9 cellular contexts compared by ENCODE assay signal in genomic region chr3:115187149-115187757, GRCh38. TPM values are rescaled to one million over a fixed set of nuclear protein-coding genes. Genes with fewer than 3 reads are reported as not detected.
A peak's percentile ranks its signal among the peaks of the same experiment; 100 is the strongest.
DNase-seq lines count a peak whose midpoint lies in the region; ATAC-seq lines count a peak whose summit lies in the region.
"Had no signal": no experiment of that assay in that cellular context is flagged by ENCODE, and none has a peak within 500 bp of the region (broad histone marks: within the 10 kb centered on the region; RNA-seq: fewer than 3 reads in every experiment).

No MANE protein-coding gene starts in this region.

- peak; percentile 47 for ATAC-seq in activated CD8-positive, alpha-beta memory T cell treated with anti-CD3 and anti-CD28 coated beads, Interleukin-2, amount 10 ng/mL, durations not matched to agents 7 days and 5 days
- peak; percentile 99 for ATAC-seq in HG02588 (IDR thresholded peaks at IDR 0.05; ENCODE audit: unreplicated experiment)
- peak; percentile 100 for ATAC-seq in HG03460 (IDR thresholded peaks at IDR 0.05; ENCODE audit: unreplicated experiment)
- no peak for ATAC-seq in sciatic nerve
- no peak for ATAC-seq in Right ventricle myocardium superior (ENCODE audit: poor library complexity)

- peaks cover 12% of the 10 kb centered on the region for H3K4me1 Mint-ChIP-seq in activated CD8-positive, alpha-beta memory T cell treated with anti-CD3 and anti-CD28 coated beads, Interleukin-2, amount 10 ng/mL, durations not matched to agents 7 days and 5 days
- H3K4me1 Mint-ChIP-seq in stimulated activated naive CD8-positive, alpha-beta T cell treated with anti-CD3 and anti-CD28 coated beads, Interleukin-15, Interleukin-2, amounts not matched to agents 100 ng/mL and 50 ng/mL, for 24 hours (ENCODE audit: low read depth): peaks cover 11% of the 10 kb centered on the region
- H3K4me1 Mint-ChIP-seq in activated naive CD4-positive, alpha-beta T cell treated with anti-CD3 and anti-CD28 coated beads for 36 hours (ENCODE audit: low read depth): no peaks in the 10 kb centered on the region

- no peaks in the 10 kb centered on the region for H3K27me3 Mint-ChIP-seq in activated CD8-positive, alpha-beta memory T cell treated with anti-CD3 and anti-CD28 coated beads, Interleukin-2, amount 10 ng/mL, durations not matched to agents 7 days and 5 days
- H3K27me3 Mint-ChIP-seq in stimulated activated naive CD8-positive, alpha-beta T cell treated with anti-CD3 and anti-CD28 coated beads, Interleukin-15, Interleukin-2, amounts not matched to agents 100 ng/mL and 50 ng/mL, for 24 hours: peaks cover 8% of the 10 kb centered on the region
- no peaks in the 10 kb centered on the region for H3K27me3 Mint-ChIP-seq in activated naive CD4-positive, alpha-beta T cell treated with anti-CD3 and anti-CD28 coated beads for 36 hours (ENCODE audit: low read depth)

- H3K36me3 Mint-ChIP-seq in activated CD8-positive, alpha-beta memory T cell treated with anti-CD3 and anti-CD28 coated beads, Interleukin-2, amount 10 ng/mL, durations not matched to agents 7 days and 5 days: peaks cover 2% of the 10 kb centered on the region
- no peaks in the 10 kb centered on the region for H3K36me3 Mint-ChIP-seq in stimulated activated naive CD8-positive, alpha-beta T cell treated with anti-CD3 and anti-CD28 coated beads, Interleukin-15, Interleukin-2, amounts not matched to agents 100 ng/mL and 50 ng/mL, for 24 hours (ENCODE audit: low read depth)
- H3K36me3 Mint-ChIP-seq in activated naive CD4-positive, alpha-beta T cell treated with anti-CD3 and anti-CD28 coated beads for 36 hours (ENCODE audit: low read depth): peaks cover 2% of the 10 kb centered on the region

- intact Hi-C loops in sciatic nerve (cut with DNase I): no loop called here
- intact Hi-C loops in activated naive CD4-positive, alpha-beta T cell treated with anti-CD3 and anti-CD28 coated beads for 36 hours (cut with micrococcal nuclease): no loop called here
- intact Hi-C loops in Right ventricle myocardium superior (cut with DNase I): no loop called here

- CTCF ChIA-PET in activated CD8-positive, alpha-beta memory T cell treated with anti-CD3 and anti-CD28 coated beads, Interleukin-2, amount 10 ng/mL, durations not matched to agents 7 days and 5 days (lab: Charles Lee): interaction anchor here (1.0 kb wide), 1 partner anchor 371 kb away, joined by 3 read pairs; no protein-coding TSS in a partner anchor
- CTCF ChIA-PET in activated naive CD4-positive, alpha-beta T cell treated with anti-CD3 and anti-CD28 coated beads for 36 hours (lab: Charles Lee): interaction anchor here (0.5 to 0.9 kb wide), 2 partner anchors 19 to 30 kb away, joined by 3 to 5 read pairs; no protein-coding TSS in a partner anchor

- H3K4me3 Mint-ChIP-seq in activated CD8-positive, alpha-beta memory T cell treated with anti-CD3 and anti-CD28 coated beads, Interleukin-2, amount 10 ng/mL, durations not matched to agents 7 days and 5 days: no peak overlapping the region
- H3K4me3 Mint-ChIP-seq in stimulated activated naive CD8-positive, alpha-beta T cell treated with anti-CD3 and anti-CD28 coated beads, Interleukin-15, Interleukin-2, amounts not matched to agents 100 ng/mL and 50 ng/mL, for 24 hours: peak overlapping the region; percentile 30
- no peak overlapping the region for H3K4me3 Mint-ChIP-seq in activated naive CD4-positive, alpha-beta T cell treated with anti-CD3 and anti-CD28 coated beads for 36 hours

- no peak overlapping the region for H3K27ac Mint-ChIP-seq in activated CD8-positive, alpha-beta memory T cell treated with anti-CD3 and anti-CD28 coated beads, Interleukin-2, amount 10 ng/mL, durations not matched to agents 7 days and 5 days
- no peak overlapping the region for H3K27ac Mint-ChIP-seq in stimulated activated naive CD8-positive, alpha-beta T cell treated with anti-CD3 and anti-CD28 coated beads, Interleukin-15, Interleukin-2, amounts not matched to agents 100 ng/mL and 50 ng/mL, for 24 hours
- no peak overlapping the region for H3K27ac Mint-ChIP-seq in activated naive CD4-positive, alpha-beta T cell treated with anti-CD3 and anti-CD28 coated beads for 36 hours

- DNase-seq in activated CD8-positive, alpha-beta memory T cell treated with anti-CD3 and anti-CD28 coated beads, Interleukin-2, amount 10 ng/mL, durations not matched to agents 7 days and 5 days: no peak
- no peak for DNase-seq in activated CD8-positive, alpha-beta memory T cell treated with anti-CD3 and anti-CD28 coated beads, Interleukin-2, amount 50 U/mL, for 48 hours
- DNase-seq in sciatic nerve (ENCODE audit: low spot score): no peak
- no peak for DNase-seq in activated naive CD4-positive, alpha-beta T cell treated with anti-CD3 and anti-CD28 coated beads for 36 hours
- no peak for DNase-seq in Right ventricle myocardium superior
- DNase-seq: activated CD4-positive, alpha-beta T cell treated with anti-CD3 and anti-CD28 coated beads, Interleukin-2, amount 50 U/mL, for 1 hour had no signal

- H3K9me3 Mint-ChIP-seq in activated CD8-positive, alpha-beta memory T cell treated with anti-CD3 and anti-CD28 coated beads, Interleukin-2, amount 10 ng/mL, durations not matched to agents 7 days and 5 days (ENCODE audit: low read depth): peaks cover 8% of the 10 kb centered on the region
- peaks cover 9% of the 10 kb centered on the region for H3K9me3 Mint-ChIP-seq in stimulated activated naive CD8-positive, alpha-beta T cell treated with anti-CD3 and anti-CD28 coated beads, Interleukin-15, Interleukin-2, amounts not matched to agents 100 ng/mL and 50 ng/mL, for 24 hours
- H3K9me3 Mint-ChIP-seq in activated naive CD4-positive, alpha-beta T cell treated with anti-CD3 and anti-CD28 coated beads for 36 hours: peaks cover 8% of the 10 kb centered on the region

RNA-seq across cellular contexts. Expression of gene ZBTB20, which starts 40.2 kb away (rescaled TPM):
- total RNA-seq in activated CD8-positive, alpha-beta memory T cell treated with anti-CD3 and anti-CD28 coated beads, Interleukin-2, amount 10 ng/mL, durations not matched to agents 7 days and 5 days: 10 to 100 TPM in 1 of 2 experiments, 1 to 10 TPM in 1; 5.6 to 10.2 TPM
- total RNA-seq in sciatic nerve (145 TPM), Right ventricle myocardium superior (53.4 TPM)
- total RNA-seq in activated naive CD4-positive, alpha-beta T cell treated with anti-CD3 and anti-CD28 coated beads for 36 hours: 1 to 10 TPM; 4.5 to 4.7 TPM

Comparison
In these comparisons a context has a peak if more than half of its experiments do, and no peak if none do; other contexts are left out.
1. ATAC-seq: peak in activated CD8-positive, alpha-beta memory T cell treated with anti-CD3 and anti-CD28 coated beads, Interleukin-2, amount 10 ng/mL, durations not matched to agents 7 days and 5 days (single experiment), HG02588 (single experiment) and HG03460 (single experiment); none in sciatic nerve (single experiment) and Right ventricle myocardium superior (single experiment).